In the genomic region with DNA sequence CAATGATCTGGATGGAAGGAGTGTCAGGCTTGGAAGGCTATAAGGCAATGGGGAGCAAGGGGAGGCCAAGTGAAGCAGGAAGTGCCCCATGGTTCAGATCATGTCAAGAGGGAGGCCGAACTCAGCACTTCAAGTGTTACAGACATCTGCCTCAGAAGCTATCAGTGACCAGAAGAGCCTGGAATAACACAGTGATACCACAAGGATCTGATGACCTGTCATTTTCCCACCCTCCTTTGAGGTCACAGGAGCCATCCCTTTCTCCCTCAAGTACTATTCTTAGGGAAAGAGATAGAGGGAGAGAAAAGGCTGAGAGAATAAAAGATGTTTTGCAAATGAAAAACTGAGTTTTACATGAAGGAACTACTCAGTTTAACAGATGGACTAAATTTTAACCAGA, we compare ENCODE assay signal across 3 cellular contexts.
"Had no signal": no experiment of that assay in that cellular context is flagged by ENCODE, and none has a peak within 500 bp of the region (broad histone marks: within the 10 kb centered on the region; RNA-seq: fewer than 3 reads in every experiment).

No MANE protein-coding gene starts in this region.

- ATAC-seq: GM12878 had no signal

- H3K4me3 ChIP-seq: GM12878 had no signal

- DNase-seq: GDM1, GF-D8 had no signal
